ENCODE assay signal across 19 cellular contexts in genomic region chr6:154614641-154615040, GRCh38.
"Had no signal": no experiment of that assay in that cellular context is flagged by ENCODE, and none has a peak within 500 bp of the region (broad histone marks: within the 10 kb centered on the region; RNA-seq: fewer than 3 reads in every experiment).

No MANE protein-coding gene starts in this region.

- H3K36me3 Mint-ChIP-seq: activated CD4-positive, alpha-beta memory T cell treated with anti-CD3 and anti-CD28 coated beads for 36 hours; activated naive CD8-positive, alpha-beta T cell treated with anti-CD3 and anti-CD28 coated beads, Interleukin-2, amount 10 ng/mL, durations not matched to agents 7 days and 5 days; brain had no signal

- H3K27ac Mint-ChIP-seq: activated B cell treated with CpG ODN at 0.5 μM for 24 hours; activated CD4-positive, alpha-beta memory T cell treated with anti-CD3 and anti-CD28 coated beads for 36 hours; activated naive CD8-positive, alpha-beta T cell treated with anti-CD3 and anti-CD28 coated beads, Interleukin-2, amount 10 ng/mL, durations not matched to agents 7 days and 5 days; activated T-helper 2 cell treated with anti-CD3 and anti-CD28 coated beads, Interferon-gamma antibody, Interleukin-2, Interleukin-4, amounts not matched to agents 10 μg/mL and 5 μg/mL and 100 μg/mL, durations not matched to agents 14 hours and 24 hours and 36 hours; brain; nephron progenitor cell had no signal

- DNase-seq: activated B cell treated with CpG ODN at 0.5 μM for 24 hours; activated CD4-positive, alpha-beta memory T cell treated with anti-CD3 and anti-CD28 coated beads for 36 hours; activated CD4-positive, alpha-beta T cell treated with anti-CD3 and anti-CD28 coated beads for 4 hours; activated naive CD4-positive, alpha-beta T cell treated with Interleukin-2 at 50 U/mL for 16 hours; activated naive CD8-positive, alpha-beta T cell treated with anti-CD3 and anti-CD28 coated beads, Interleukin-2, amount 10 ng/mL, durations not matched to agents 7 days and 5 days; central memory CD4-positive, alpha-beta T cell; colonic mucosa; left cardiac atrium; midbrain; nephron progenitor cell; nucleus accumbens; stimulated activated naive CD8-positive, alpha-beta T cell treated with anti-CD3 and anti-CD28 coated beads, Interleukin-15, Interleukin-2, amounts not matched to agents 100 U/mL and 50 U/mL, for 24 hours; substantia nigra; T-helper 1 cell; T1000 had no signal

- H3K4me3 Mint-ChIP-seq: activated B cell treated with CpG ODN at 0.5 μM for 24 hours; activated CD4-positive, alpha-beta memory T cell treated with anti-CD3 and anti-CD28 coated beads for 36 hours; activated naive CD8-positive, alpha-beta T cell treated with anti-CD3 and anti-CD28 coated beads, Interleukin-2, amount 10 ng/mL, durations not matched to agents 7 days and 5 days; brain; nephron progenitor cell had no signal

- H3K9me3 Mint-ChIP-seq: activated B cell treated with CpG ODN at 0.5 μM for 24 hours; activated CD4-positive, alpha-beta memory T cell treated with anti-CD3 and anti-CD28 coated beads for 36 hours; activated T-helper 2 cell treated with anti-CD3 and anti-CD28 coated beads, Interferon-gamma antibody, Interleukin-2, Interleukin-4, amounts not matched to agents 10 μg/mL and 5 μg/mL and 100 μg/mL, durations not matched to agents 14 hours and 24 hours and 36 hours; brain; nephron progenitor cell had no signal

- H3K4me1 ChIP-seq: colonic mucosa had no signal

- H3K27ac ChIP-seq: colonic mucosa, tibial nerve had no signal

- H3K9me3 ChIP-seq: colonic mucosa, tibial nerve had no signal

- ATAC-seq: stimulated activated naive CD8-positive, alpha-beta T cell treated with anti-CD3 and anti-CD28 coated beads, Interleukin-15, Interleukin-2, amounts not matched to agents 100 U/mL and 50 U/mL, for 24 hours had no signal

- H3K36me3 ChIP-seq: colonic mucosa, tibial nerve had no signal

- H3K4me3 ChIP-seq: colonic mucosa, hepatocyte, tibial nerve had no signal

- H3K4me1 Mint-ChIP-seq: activated B cell treated with CpG ODN at 0.5 μM for 24 hours; activated naive CD8-positive, alpha-beta T cell treated with anti-CD3 and anti-CD28 coated beads, Interleukin-2, amount 10 ng/mL, durations not matched to agents 7 days and 5 days had no signal

- H3K27me3 ChIP-seq: colonic mucosa, hepatocyte, tibial nerve had no signal
